Comparison of ENCODE assay signal across 34 cellular contexts in the genomic region with DNA sequence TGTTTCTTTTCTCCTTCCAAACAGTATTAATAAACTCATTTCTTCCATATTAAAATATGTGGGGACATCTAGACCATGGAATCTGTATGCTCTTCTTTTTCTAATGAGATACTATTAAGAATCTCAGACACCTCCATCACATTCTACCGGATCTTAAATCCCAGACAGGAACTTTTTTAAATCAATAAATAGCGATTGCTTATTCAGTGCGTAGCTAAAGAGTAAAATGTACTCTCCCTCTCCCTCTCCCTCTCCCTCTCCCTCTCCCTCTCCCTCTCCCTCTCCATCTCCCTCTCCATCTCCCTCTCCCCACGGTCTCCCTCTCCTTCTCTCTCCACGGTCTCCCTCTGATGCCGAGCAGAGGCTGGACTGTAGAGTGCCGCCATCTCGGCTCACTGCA.
"Had no signal": no experiment of that assay in that cellular context is flagged by ENCODE, and none has a peak within 500 bp of the region (broad histone marks: within the 10 kb centered on the region; RNA-seq: fewer than 3 reads in every experiment).

No MANE protein-coding gene starts in this region.

- H3K9me3 ChIP-seq: MG63 had no signal

- H3K36me3 ChIP-seq: MG63 had no signal

- H3K4me3 ChIP-seq: MG63 had no signal

- DNase-seq: Karpas-422, Kasumi-1, MG63, MM.1S, MV-4-11, NCI-H1048, NCI-H1092, NCI-H1092 treated with DMSO at 0.1 percent for 48 hours, NCI-H1105, NCI-H1105 treated with DMSO at 0.1 percent for 48 hours, NCI-H1417, NCI-H1417 treated with DMSO at 0.1 percent for 48 hours, NCI-H1436, NCI-H1436 treated with DMSO at 0.1 percent for 48 hours, NCI-H146, NCI-H1694, NCI-H1694 treated with DMSO at 0.1 percent for 48 hours, NCI-H187, NCI-H187 treated with DMSO at 0.1 percent for 48 hours, NCI-H1930, NCI-H2029, NCI-H2029 treated with DMSO at 0.1 percent for 48 hours, NCI-H2081, NCI-H2081 treated with DMSO at 0.1 percent for 48 hours, NCI-H2107, NCI-H2171, NCI-H2171 treated with DMSO at 0.1 percent for 48 hours, NCI-H2227 treated with DMSO at 0.1 percent for 48 hours, NCI-H226, NCI-H345, NCI-H446, NCI-H446 treated with DMSO at 0.1 percent for 48 hours, NCI-H510A, NCI-H510A treated with DMSO at 0.1 percent for 48 hours had no signal

- H3K27me3 ChIP-seq: MG63 had no signal
